ENCODE assay signal across 20 cellular contexts in the genomic region with DNA sequence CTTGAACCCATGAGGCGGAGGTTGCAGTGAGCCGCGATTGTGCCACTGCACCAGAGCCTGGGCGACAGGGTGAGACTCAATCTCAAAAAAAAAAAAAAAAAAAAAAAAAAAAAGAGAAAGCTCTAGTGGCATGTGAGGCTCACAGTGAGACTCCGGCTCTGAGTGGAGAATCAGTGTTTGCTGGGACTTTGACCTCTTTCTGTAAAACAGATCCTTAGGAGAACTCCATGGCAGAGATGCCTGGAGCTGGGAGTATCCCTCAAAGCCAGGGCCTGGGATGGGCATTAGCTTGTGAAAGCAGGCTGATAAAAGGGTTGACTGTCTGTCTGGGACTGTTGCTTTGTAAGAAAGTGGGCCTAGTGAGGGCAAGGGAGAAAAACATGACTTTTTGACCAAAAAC. TPM values are rescaled to one million over a fixed set of nuclear protein-coding genes. Genes with fewer than 3 reads are reported as not detected.
DNase-seq lines count a peak whose midpoint lies in the region; ATAC-seq, FAIRE-seq and TF ChIP-seq lines count a peak whose summit lies in the region.
"Had no signal": no experiment of that assay in that cellular context is flagged by ENCODE, and none has a peak within 500 bp of the region (broad histone marks: within the 10 kb centered on the region; RNA-seq: fewer than 3 reads in every experiment).

No MANE protein-coding gene starts in this region.

- no peak overlapping the region for H3K23ac ChIP-seq in H9 (ENCODE audit: insufficient read length, low read depth, low read length)

- FAIRE-seq in HepG2 (lab: Jason Lieb, UNC) = peak; percentile 55
- FAIRE-seq: GM18507, RCC 7860 had no signal

- no peak overlapping the region for H2BK15ac ChIP-seq in H9 (ENCODE audit: low read depth, low read length)

- POLR2A ChIA-PET in HepG2 (lab: Yijun Ruan, JAX) = no interaction called here
- POLR2A ChIA-PET in CD8-positive, alpha-beta memory T cell (lab: Charles Lee) = interaction anchor here (0.6 kb wide), 1 partner anchor 37 kb away, joined by 3 read pairs; no protein-coding TSS in a partner anchor
- POLR2A ChIA-PET in PC-9 (lab: Charles Lee; ENCODE audit: unreplicated experiment) = interaction anchor here (0.6 kb wide), 1 partner anchor 135 kb away, joined by 3 read pairs; no protein-coding TSS in a partner anchor

- no peak for TF ChIP-seq RAD21 in HepG2 (CRISPR knock-in tag; IDR thresholded peaks at IDR 0.05)

- no peak overlapping the region for H3K56ac ChIP-seq in H9 (ENCODE audit: insufficient read length, low read depth, low read length)

- no peak overlapping the region for H4K5ac ChIP-seq in H9 (ENCODE audit: insufficient read length, low read depth, low read length)

- H3K4me1 Mint-ChIP-seq in H9 = no peaks in the 10 kb centered on the region
- peaks cover 4% of the 10 kb centered on the region for H3K4me1 Mint-ChIP-seq in activated T-helper 17 cell treated with anti-CD3 and anti-CD28 coated beads, Interleukin-2, amount 50 U/mL, for 72 hours
- peaks cover 6 to 12% (median 12%) of the 10 kb centered on the region in 3 donors for H3K4me1 Mint-ChIP-seq in CD8-positive, alpha-beta memory T cell

- H2AFZ ChIP-seq in H9 (ENCODE audit: low read length) (no peak overlapping the region), HepG2 (ENCODE audit: low read length) (no peak overlapping the region), PC-9 (no peak overlapping the region)

- H2BK20ac ChIP-seq in H9 (ENCODE audit: low read depth, low read length, poor library complexity, severe bottlenecking) = no peak overlapping the region

- H2BK5ac ChIP-seq in H9 (ENCODE audit: insufficient read length, low read length) = peak overlapping the region; percentile 72

- H3K27ac Mint-ChIP-seq in H9 = peak overlapping the region in 1 of 3 experiments; percentile 9; a peak in 1 of 7 replicates
- H3K27ac Mint-ChIP-seq in activated T-helper 17 cell treated with anti-CD3 and anti-CD28 coated beads, Interleukin-2, amount 50 U/mL, for 72 hours = peak overlapping the region; percentile 62
- H3K27ac Mint-ChIP-seq in CD8-positive, alpha-beta memory T cell = peak overlapping the region in 3 of 8 donors; percentile 3 to 47 (median 21)

- H2BK12ac ChIP-seq in H9 (ENCODE audit: insufficient read length, low read depth, low read length) = no peak overlapping the region

- no peaks in the 10 kb centered on the region for H3K36me3 ChIP-seq in HepG2 (replicated peaks in 1 of 2; ENCODE audit: control insufficient read depth in 1 of 2, insufficient read depth in 2 of 2, low read length in 2 of 2)
- H3K36me3 ChIP-seq in transverse colon = no peaks in the 10 kb centered on the region
- H3K36me3 ChIP-seq in CD8-positive, alpha-beta memory T cell (ENCODE audit: insufficient read depth, low read length) = no peaks in the 10 kb centered on the region
- H3K36me3 ChIP-seq in PC-9 (ENCODE audit: low read depth) = no peaks in the 10 kb centered on the region
- H3K36me3 ChIP-seq: SJSA1 had no signal

- H3T11ph ChIP-seq in H9 (ENCODE audit: low read length) = no peak overlapping the region

- H4K20me1 ChIP-seq in H9 (ENCODE audit: control insufficient read depth, insufficient read depth, insufficient read length) (no peaks in the 10 kb centered on the region), HepG2 (ENCODE audit: insufficient read depth, low read length) (no peaks in the 10 kb centered on the region), PC-9 (ENCODE audit: insufficient read depth) (no peaks in the 10 kb centered on the region)

- H4K91ac ChIP-seq in H9 (ENCODE audit: insufficient read length, low read depth, low read length) = no peak overlapping the region

- no CpG with 5 or more reads among the region's 5 CpGs for WGBS in H9 (ENCODE audit: extremely low coverage, insufficient read length, low lambda C conversion rate)
- WGBS in HepG2 (ENCODE audit: low lambda C conversion rate) = 78% methylated on average over 5 of the region's 5 CpGs
- WGBS in transverse colon (ENCODE audit: low coverage in 1 of 2), 2 donors = 62% methylated on average over 5 of the region's 5 CpGs; no CpG with 5 or more reads in 1 of the 2 donors

- no peaks in the 10 kb centered on the region for H3K9me2 ChIP-seq in PC-9 (ENCODE audit: insufficient read depth)

- TF ChIP-seq EP300 in HepG2 (IDR thresholded peaks at IDR 0.05; ENCODE audit: low read depth in 2 of 2, low read length in 2 of 2) (no peak), HepG2 (CRISPR knock-in tag; IDR thresholded peaks at IDR 0.05; ENCODE audit: borderline replicate concordance) (no peak), transverse colon (IDR thresholded peaks at IDR 0.05; ENCODE audit: low read depth) (no peak)

- H3K4ac ChIP-seq in H9 (ENCODE audit: low read depth, low read length) = no peak overlapping the region

- no peak overlapping the region for H3K27ac ChIP-seq in H9 (ENCODE audit: insufficient read length, low read depth, low read length)
- no peak overlapping the region for H3K27ac ChIP-seq in HepG2 (ENCODE audit: extremely low read length, insufficient read depth, low read length)
- no peak overlapping the region for H3K27ac ChIP-seq in transverse colon
- no peak overlapping the region for H3K27ac ChIP-seq in CD8-positive, alpha-beta memory T cell (ENCODE audit: low read depth, low read length)
- no peak overlapping the region for H3K27ac ChIP-seq in PC-9
- H3K27ac ChIP-seq: BLaER1 treated with 17β-estradiol and CSF1 and Interleukin-3, amounts not matched to agents 10 nM and 100 nM; SJSA1 had no signal

- H3K4me3 ChIP-seq in HepG2 (replicated peaks in 1 of 3; ENCODE audit: insufficient read depth in 1 of 3, low read depth in 2 of 3, low read length in 3 of 3) (no peak overlapping the region), transverse colon (no peak overlapping the region), PC-9 (no peak overlapping the region)
- H3K4me3 ChIP-seq in CD8-positive, alpha-beta memory T cell (ENCODE audit: low read length) = no peak overlapping the region
- H3K4me3 ChIP-seq: BLaER1 treated with 17β-estradiol and CSF1 and Interleukin-3, amounts not matched to agents 10 nM and 100 nM; SJSA1 had no signal

- no peak for DNase-seq in H9
- DNase-seq in HepG2 (ENCODE audit: low spot score) = no peak
- peak; percentile 15 for DNase-seq in transverse colon
- no peak for DNase-seq in SIG-M5 treated with dmso at 0.1 percent for 504 hours (lab: John Stamatoyannopoulos, UW; ENCODE audit: unreplicated experiment)
- DNase-seq in CD8-positive, alpha-beta memory T cell = no peak
- no peak for DNase-seq in PC-9
- DNase-seq: ACHN; Calu3; CD4-positive, alpha-beta memory T cell; GDM1; Kasumi-1; NCI-H1694; NCI-H2081; NCI-H2171 treated with DMSO at 0.1 percent for 48 hours; NCI-H526 had no signal

- H3K4me2 ChIP-seq in H9 (ENCODE audit: insufficient read depth, insufficient read length, low read length) (no peak overlapping the region), HepG2 (ENCODE audit: low read depth, low read length) (no peak overlapping the region), PC-9 (no peak overlapping the region)
- H3K4me2 ChIP-seq: BLaER1 treated with 17β-estradiol and CSF1 and Interleukin-3, amounts not matched to agents 10 nM and 100 nM had no signal

- H3K9me3 ChIP-seq in H9 (ENCODE audit: control insufficient read depth, low read depth, low read length) = no peaks in the 10 kb centered on the region
- H3K9me3 ChIP-seq in HepG2 (ENCODE audit: low read length) = no peaks in the 10 kb centered on the region
- no peaks in the 10 kb centered on the region for H3K9me3 ChIP-seq in transverse colon
- H3K9me3 ChIP-seq in CD8-positive, alpha-beta memory T cell (ENCODE audit: low read length) = no peaks in the 10 kb centered on the region
- H3K9me3 ChIP-seq in PC-9 (ENCODE audit: insufficient read depth, low read depth) = no peaks in the 10 kb centered on the region
- H3K9me3 ChIP-seq: BLaER1 treated with 17β-estradiol and CSF1 and Interleukin-3, amounts not matched to agents 10 nM and 100 nM; SJSA1 had no signal

- no peak overlapping the region for H4K8ac ChIP-seq in H9 (replicated peaks; ENCODE audit: insufficient read length, low read depth, low read length)

- no peaks in the 10 kb centered on the region for H3K27me3 Mint-ChIP-seq in H9 (ENCODE audit: low read depth)
- no peaks in the 10 kb centered on the region for H3K27me3 Mint-ChIP-seq in activated T-helper 17 cell treated with anti-CD3 and anti-CD28 coated beads, Interleukin-2, amount 50 U/mL, for 72 hours
- H3K27me3 Mint-ChIP-seq in CD8-positive, alpha-beta memory T cell = no peaks in the 10 kb centered on the region
- H3K27me3 Mint-ChIP-seq: CD4-positive, alpha-beta memory T cell had no signal

- H3K79me2 ChIP-seq in H9 (ENCODE audit: insufficient read depth, low read length) (no peaks in the 10 kb centered on the region), HepG2 (ENCODE audit: insufficient read depth, low read length) (no peaks in the 10 kb centered on the region), PC-9 (ENCODE audit: low read depth) (no peaks in the 10 kb centered on the region)

- H3K4me1 ChIP-seq in H9 (ENCODE audit: insufficient read depth, low read length) = no peaks in the 10 kb centered on the region
- H3K4me1 ChIP-seq in HepG2 (ENCODE audit: insufficient read depth, low read length) = peaks cover 17% of the 10 kb centered on the region
- no peaks in the 10 kb centered on the region for H3K4me1 ChIP-seq in transverse colon
- no peaks in the 10 kb centered on the region for H3K4me1 ChIP-seq in CD8-positive, alpha-beta memory T cell (ENCODE audit: insufficient read depth, low read length)
- H3K4me1 ChIP-seq in PC-9 (replicated peaks; ENCODE audit: insufficient read depth) = no peaks in the 10 kb centered on the region
- H3K4me1 ChIP-seq: BLaER1 treated with 17β-estradiol and CSF1 and Interleukin-3, amounts not matched to agents 10 nM and 100 nM; SJSA1 had no signal

- H3K9me3 Mint-ChIP-seq in H9 = no peaks in the 10 kb centered on the region
- H3K9me3 Mint-ChIP-seq in activated T-helper 17 cell treated with anti-CD3 and anti-CD28 coated beads, Interleukin-2, amount 50 U/mL, for 72 hours = no peaks in the 10 kb centered on the region
- no peaks in the 10 kb centered on the region for H3K9me3 Mint-ChIP-seq in CD8-positive, alpha-beta memory T cell
- H3K9me3 Mint-ChIP-seq: CD4-positive, alpha-beta memory T cell had no signal

- TF ChIP-seq CTCF in H9 (conservative IDR thresholded peaks at IDR 0.05) (no peak), HepG2 (CRISPR knock-in tag; IDR thresholded peaks at IDR 0.05) (no peak), transverse colon (IDR thresholded peaks at IDR 0.05) (no peak), PC-9 (conservative IDR thresholded peaks at IDR 0.05) (no peak)

- H3F3A ChIP-seq in PC-9 (ENCODE audit: insufficient read depth, low read depth) = peaks cover 12% of the 10 kb centered on the region; the same call in 1 of the 2 replicates

- intact Hi-C loops in HepG2 (cut with micrococcal nuclease; ENCODE audit: unreplicated experiment) (no loop called here), transverse colon (cut with DNase I; ENCODE audit: low total_unique reads) (no loop called here), PC-9 (cut with micrococcal nuclease; ENCODE audit: unreplicated experiment) (no loop called here)

- CTCF ChIA-PET in HepG2 (lab: Yijun Ruan, JAX; ENCODE audit: low intra/inter-chr PET ratio, low total read pairs) (no interaction called here), PC-9 (lab: Charles Lee) (interaction anchor here (0.6 kb wide), 2 partner anchors 137 to 358 kb away, joined by 3 read pairs; no protein-coding TSS in a partner anchor)
- CTCF ChIA-PET in CD8-positive, alpha-beta memory T cell (lab: Charles Lee) = interaction anchor here (1.0 kb wide), 1 partner anchor 48 kb away, joined by 3 read pairs; no protein-coding TSS in a partner anchor

- BruUV-seq in HepG2 (replicated peaks; lab: Mats Ljungman, UMichigan) = no TSS peak
- BruUV-seq in PC-9 (replicated peaks; lab: Mats Ljungman, UMichigan) = no TSS peak

- no peak for ATAC-seq in activated T-helper 17 cell treated with anti-CD3 and anti-CD28 coated beads, Interleukin-2, amount 50 U/mL, for 72 hours (replicated peaks)
- peak; percentile 23; the same call in 2 of the 3 replicates for ATAC-seq in HepG2

- H3K14ac ChIP-seq in H9 (ENCODE audit: insufficient read depth, low read length) = no peak overlapping the region

- in situ Hi-C loops in HepG2 (cut with HindIII; ENCODE audit: extremely low pct_ligation_motif_present, low pct_unique_long_range_greater_than_20kb) = no loop called here
- in situ Hi-C loops in transverse colon (cut with MboI; ENCODE audit: low pct_ligation_motif_present in 1 of 4, low pct_unique_long_range_greater_than_20kb in 1 of 4, low sequenced_read_pairs in 3 of 4) = no loop called here

- no peak overlapping the region for H3K9ac ChIP-seq in H9 (ENCODE audit: extremely low read depth, insufficient read length, low read length)
- H3K9ac ChIP-seq in HepG2 (ENCODE audit: insufficient read depth, low read depth, low read length) = no peak overlapping the region
- H3K9ac ChIP-seq: BLaER1 treated with 17β-estradiol and CSF1 and Interleukin-3, amounts not matched to agents 10 nM and 100 nM had no signal

- peaks cover 0 to 4% (median 0%) of the 10 kb centered on the region in 3 experiments; a peak in 1 of 7 replicates for H3K36me3 Mint-ChIP-seq in H9 (ENCODE audit: insufficient read depth in 1 of 3, low read depth in 3 of 3)
- H3K36me3 Mint-ChIP-seq in activated T-helper 17 cell treated with anti-CD3 and anti-CD28 coated beads, Interleukin-2, amount 50 U/mL, for 72 hours (ENCODE audit: low read depth) = peaks cover 14% of the 10 kb centered on the region
- peaks cover 0 to 8% (median 4%) of the 10 kb centered on the region in 3 donors for H3K36me3 Mint-ChIP-seq in CD8-positive, alpha-beta memory T cell

- no peak overlapping the region for H3K18ac ChIP-seq in H9 (ENCODE audit: insufficient read length, low read depth, low read length)

- H3K23me2 ChIP-seq in H9 (ENCODE audit: insufficient read length, low read depth, low read length, poor library complexity, severe bottlenecking) = no peaks in the 10 kb centered on the region

- no peak for TF ChIP-seq POLR2A in HepG2 (IDR thresholded peaks at IDR 0.05; ENCODE audit: insufficient read depth in 1 of 2, low read depth in 2 of 2, low read length in 2 of 2)
- TF ChIP-seq POLR2A in transverse colon (IDR thresholded peaks at IDR 0.05) = no peak

- H2BK120ac ChIP-seq in H9 (ENCODE audit: low read depth, low read length, poor library complexity, severe bottlenecking) = no peak overlapping the region

- no peak overlapping the region for H2AK5ac ChIP-seq in H9 (ENCODE audit: insufficient read length, low read length)

- H3K27me3 ChIP-seq in H9 (ENCODE audit: insufficient read depth, low read length) (no peaks in the 10 kb centered on the region), HepG2 (ENCODE audit: control insufficient read depth in 1 of 2, insufficient read depth in 2 of 2, low read length in 2 of 2) (no peaks in the 10 kb centered on the region), transverse colon (no peaks in the 10 kb centered on the region), PC-9 (ENCODE audit: insufficient read depth, low read depth) (no peaks in the 10 kb centered on the region)
- H3K27me3 ChIP-seq in CD8-positive, alpha-beta memory T cell (ENCODE audit: insufficient read depth, low read length, poor library complexity, severe bottlenecking) = no peaks in the 10 kb centered on the region
- H3K27me3 ChIP-seq: BLaER1 treated with 17β-estradiol and CSF1 and Interleukin-3, amounts not matched to agents 10 nM and 100 nM; SJSA1 had no signal

- no peaks in the 10 kb centered on the region for H3K79me1 ChIP-seq in H9 (ENCODE audit: insufficient read depth, low read depth, low read length, poor library complexity, severe bottlenecking)

- H3K4me3 Mint-ChIP-seq in H9 = no peak overlapping the region
- H3K4me3 Mint-ChIP-seq in activated T-helper 17 cell treated with anti-CD3 and anti-CD28 coated beads, Interleukin-2, amount 50 U/mL, for 72 hours = no peak overlapping the region
- H3K4me3 Mint-ChIP-seq in CD8-positive, alpha-beta memory T cell = no peak overlapping the region
- H3K4me3 Mint-ChIP-seq: CD4-positive, alpha-beta memory T cell had no signal

RNA-seq across cellular contexts. Expression of a gene that starts 46.4 kb away (rescaled TPM):
- total RNA-seq in H9 (2021) (283 and 296 TPM in 2 replicates), HepG2 (2016; rRNA removed; fragmentation: Illumina TruSeq; extraction: Trizol) (164 and 194 TPM in 2 replicates), transverse colon (100 to 1,000 TPM in 3 of 4 donors, 10 to 100 TPM in 1; 78.9 to 203 (median 139) TPM), PC-9 (2021) (186 and 198 TPM in 2 replicates)
- total RNA-seq in activated T-helper 17 cell treated with anti-CD3 and anti-CD28 coated beads, Interleukin-2, amount 50 U/mL, for 72 hours = 100 to 1,000 TPM; 240 to 254 TPM
- total RNA-seq in HepG2 (2016; cell fraction: cytosol; rRNA removed; fragmentation: Illumina TruSeq; extraction: Trizol; ENCODE audit: low read depth) = 40.6 and 48.2 TPM in 2 replicates
- 167 and 194 TPM in 2 replicates for total RNA-seq in HepG2 (2016; cell fraction: insoluble cytoplasmic fraction; rRNA removed; fragmentation: Illumina TruSeq; extraction: Trizol)
- total RNA-seq in HepG2 (2016; cell fraction: membrane; rRNA removed; fragmentation: Illumina TruSeq; extraction: Trizol) = 70.7 and 78.1 TPM in 2 replicates
- total RNA-seq in HepG2 (2016; cell fraction: nucleus; rRNA removed; fragmentation: Illumina TruSeq; extraction: Trizol) = 198 and 199 TPM in 2 replicates
- polyA plus RNA-seq in HepG2 (2011; rRNA removed) = 140 and 150 TPM in 2 replicates
- 114 and 115 TPM in 2 replicates for polyA plus RNA-seq in HepG2 (2011; cell fraction: cytosol; rRNA removed)
- polyA plus RNA-seq in HepG2 (2011; cell fraction: nucleus; rRNA removed) = 159 and 219 TPM in 2 replicates
- 92.3 and 112 TPM in 2 replicates for polyA plus RNA-seq in HepG2 (2012)
- 18.1 and 20.9 TPM in 2 replicates for polyA plus RNA-seq in HepG2 (2016; cell fraction: cytosol; fragmentation: Illumina TruSeq; extraction: Trizol; ENCODE audit: low read depth)
- 223 and 226 TPM in 2 replicates for polyA plus RNA-seq in HepG2 (2016; cell fraction: insoluble cytoplasmic fraction; fragmentation: Illumina TruSeq; extraction: Trizol; ENCODE audit: low read depth)
- polyA plus RNA-seq in HepG2 (2016; cell fraction: membrane; fragmentation: Illumina TruSeq; extraction: Trizol; ENCODE audit: low read depth) = 45.3 and 50.8 TPM in 2 replicates
- polyA plus RNA-seq in HepG2 (2016; cell fraction: nucleus; fragmentation: Illumina TruSeq; extraction: Trizol; ENCODE audit: insufficient read depth, low read depth) = 168 and 187 TPM in 2 replicates
- 218 and 342 TPM in 2 replicates for polyA minus RNA-seq in HepG2 (2011; rRNA and poly(A)+ RNA removed; ENCODE audit: low replicate concordance)
- polyA minus RNA-seq in HepG2 (2011; cell fraction: cytosol; rRNA and poly(A)+ RNA removed) = 88.9 and 92.0 TPM in 2 replicates
- polyA minus RNA-seq in HepG2 (2011; cell fraction: nucleus; rRNA and poly(A)+ RNA removed) = 313 and 333 TPM in 2 replicates
- total RNA-seq in CD8-positive, alpha-beta memory T cell = 100 to 1,000 TPM; 198 to 203 TPM
- polyA plus RNA-seq in CD8-positive, alpha-beta memory T cell = 147 TPM

RNA-seq across cellular contexts. Expression of a gene that starts 48.0 kb away (rescaled TPM):
- total RNA-seq in H9 (2021) = 169 and 175 TPM in 2 replicates
- total RNA-seq in activated T-helper 17 cell treated with anti-CD3 and anti-CD28 coated beads, Interleukin-2, amount 50 U/mL, for 72 hours = 100 to 1,000 TPM; 108 to 161 TPM
- total RNA-seq in HepG2 (2016; rRNA removed; fragmentation: Illumina TruSeq; extraction: Trizol) = 152 and 233 TPM in 2 replicates
- 29.1 and 33.4 TPM in 2 replicates for total RNA-seq in HepG2 (2016; cell fraction: cytosol; rRNA removed; fragmentation: Illumina TruSeq; extraction: Trizol; ENCODE audit: low read depth)
- total RNA-seq in HepG2 (2016; cell fraction: insoluble cytoplasmic fraction; rRNA removed; fragmentation: Illumina TruSeq; extraction: Trizol) = 171 and 231 TPM in 2 replicates
- 55.8 and 64.2 TPM in 2 replicates for total RNA-seq in HepG2 (2016; cell fraction: membrane; rRNA removed; fragmentation: Illumina TruSeq; extraction: Trizol)
- 97.0 and 99.3 TPM in 2 replicates for total RNA-seq in HepG2 (2016; cell fraction: nucleus; rRNA removed; fragmentation: Illumina TruSeq; extraction: Trizol)
- polyA plus RNA-seq in HepG2 (2011; rRNA removed) = 64.2 and 69.8 TPM in 2 replicates
- 43.9 and 49.0 TPM in 2 replicates for polyA plus RNA-seq in HepG2 (2011; cell fraction: cytosol; rRNA removed)
- 28.9 and 39.9 TPM in 2 replicates for polyA plus RNA-seq in HepG2 (2011; cell fraction: nucleus; rRNA removed)
- polyA plus RNA-seq in HepG2 (2012) = 87.5 and 91.8 TPM in 2 replicates
- 21.5 TPM in 2 replicates for polyA plus RNA-seq in HepG2 (2016; cell fraction: cytosol; fragmentation: Illumina TruSeq; extraction: Trizol; ENCODE audit: low read depth)
- 239 and 241 TPM in 2 replicates for polyA plus RNA-seq in HepG2 (2016; cell fraction: insoluble cytoplasmic fraction; fragmentation: Illumina TruSeq; extraction: Trizol; ENCODE audit: low read depth)
- 30.8 and 34.3 TPM in 2 replicates for polyA plus RNA-seq in HepG2 (2016; cell fraction: membrane; fragmentation: Illumina TruSeq; extraction: Trizol; ENCODE audit: low read depth)
- polyA plus RNA-seq in HepG2 (2016; cell fraction: nucleus; fragmentation: Illumina TruSeq; extraction: Trizol; ENCODE audit: insufficient read depth, low read depth) = 123 and 137 TPM in 2 replicates
- polyA minus RNA-seq in HepG2 (2011; rRNA and poly(A)+ RNA removed; ENCODE audit: low replicate concordance) = 77.9 and 189 TPM in 2 replicates
- polyA minus RNA-seq in HepG2 (2011; cell fraction: cytosol; rRNA and poly(A)+ RNA removed) = 61.4 and 62.0 TPM in 2 replicates
- polyA minus RNA-seq in HepG2 (2011; cell fraction: nucleus; rRNA and poly(A)+ RNA removed) = 91.0 and 95.6 TPM in 2 replicates
- total RNA-seq in transverse colon = 100 to 1,000 TPM in 1 of 4 donors, 10 to 100 TPM in 3; 20.9 to 238 (median 62.3) TPM
- 100 to 1,000 TPM; 175 to 187 TPM for total RNA-seq in CD8-positive, alpha-beta memory T cell
- polyA plus RNA-seq in CD8-positive, alpha-beta memory T cell = 145 TPM
- 145 and 149 TPM in 2 replicates for total RNA-seq in PC-9 (2021)

RNA-seq across cellular contexts. Expression of a gene that starts 54.4 kb away (rescaled TPM):
- total RNA-seq in H9 (2021) (37.4 and 40.4 TPM in 2 replicates), HepG2 (2016; rRNA removed; fragmentation: Illumina TruSeq; extraction: Trizol) (33.0 and 41.9 TPM in 2 replicates), transverse colon (10 to 100 TPM in 2 of 4 donors, 1 to 10 TPM in 2; 2.2 to 17.6 (median 9.6) TPM), PC-9 (2021) (27.2 and 33.3 TPM in 2 replicates)
- 10 to 100 TPM; 12.1 to 14.8 TPM for total RNA-seq in activated T-helper 17 cell treated with anti-CD3 and anti-CD28 coated beads, Interleukin-2, amount 50 U/mL, for 72 hours
- 9.0 and 9.5 TPM in 2 replicates for total RNA-seq in HepG2 (2016; cell fraction: cytosol; rRNA removed; fragmentation: Illumina TruSeq; extraction: Trizol; ENCODE audit: low read depth)
- total RNA-seq in HepG2 (2016; cell fraction: insoluble cytoplasmic fraction; rRNA removed; fragmentation: Illumina TruSeq; extraction: Trizol) = 34.7 and 41.5 TPM in 2 replicates
- 11.8 and 12.8 TPM in 2 replicates for total RNA-seq in HepG2 (2016; cell fraction: membrane; rRNA removed; fragmentation: Illumina TruSeq; extraction: Trizol)
- 18.9 and 25.5 TPM in 2 replicates for total RNA-seq in HepG2 (2016; cell fraction: nucleus; rRNA removed; fragmentation: Illumina TruSeq; extraction: Trizol)
- 13.4 and 16.2 TPM in 2 replicates for polyA plus RNA-seq in HepG2 (2011; rRNA removed)
- polyA plus RNA-seq in HepG2 (2011; cell fraction: cytosol; rRNA removed) = 9.4 and 10.6 TPM in 2 replicates
- 14.6 and 14.9 TPM in 2 replicates for polyA plus RNA-seq in HepG2 (2011; cell fraction: nucleus; rRNA removed)
- 16.5 and 22.8 TPM in 2 replicates for polyA plus RNA-seq in HepG2 (2012)
- polyA plus RNA-seq in HepG2 (2016; cell fraction: cytosol; fragmentation: Illumina TruSeq; extraction: Trizol; ENCODE audit: low read depth) = 4.4 and 6.4 TPM in 2 replicates
- 30.1 and 31.8 TPM in 2 replicates for polyA plus RNA-seq in HepG2 (2016; cell fraction: insoluble cytoplasmic fraction; fragmentation: Illumina TruSeq; extraction: Trizol; ENCODE audit: low read depth)
- polyA plus RNA-seq in HepG2 (2016; cell fraction: membrane; fragmentation: Illumina TruSeq; extraction: Trizol; ENCODE audit: low read depth) = 6.8 and 8.1 TPM in 2 replicates
- polyA plus RNA-seq in HepG2 (2016; cell fraction: nucleus; fragmentation: Illumina TruSeq; extraction: Trizol; ENCODE audit: insufficient read depth, low read depth) = 37.3 and 41.0 TPM in 2 replicates
- polyA minus RNA-seq in HepG2 (2011; rRNA and poly(A)+ RNA removed; ENCODE audit: low replicate concordance) = 8.8 and 11.5 TPM in 2 replicates
- polyA minus RNA-seq in HepG2 (2011; cell fraction: cytosol; rRNA and poly(A)+ RNA removed) = 6.3 and 6.9 TPM in 2 replicates
- polyA minus RNA-seq in HepG2 (2011; cell fraction: nucleus; rRNA and poly(A)+ RNA removed) = 8.2 and 15.4 TPM in 2 replicates
- 10 to 100 TPM; 24.7 to 33.4 TPM for total RNA-seq in CD8-positive, alpha-beta memory T cell
- polyA plus RNA-seq in CD8-positive, alpha-beta memory T cell = 12.6 TPM
